ENCODE assay signal across 2 cellular contexts in the genomic region with DNA sequence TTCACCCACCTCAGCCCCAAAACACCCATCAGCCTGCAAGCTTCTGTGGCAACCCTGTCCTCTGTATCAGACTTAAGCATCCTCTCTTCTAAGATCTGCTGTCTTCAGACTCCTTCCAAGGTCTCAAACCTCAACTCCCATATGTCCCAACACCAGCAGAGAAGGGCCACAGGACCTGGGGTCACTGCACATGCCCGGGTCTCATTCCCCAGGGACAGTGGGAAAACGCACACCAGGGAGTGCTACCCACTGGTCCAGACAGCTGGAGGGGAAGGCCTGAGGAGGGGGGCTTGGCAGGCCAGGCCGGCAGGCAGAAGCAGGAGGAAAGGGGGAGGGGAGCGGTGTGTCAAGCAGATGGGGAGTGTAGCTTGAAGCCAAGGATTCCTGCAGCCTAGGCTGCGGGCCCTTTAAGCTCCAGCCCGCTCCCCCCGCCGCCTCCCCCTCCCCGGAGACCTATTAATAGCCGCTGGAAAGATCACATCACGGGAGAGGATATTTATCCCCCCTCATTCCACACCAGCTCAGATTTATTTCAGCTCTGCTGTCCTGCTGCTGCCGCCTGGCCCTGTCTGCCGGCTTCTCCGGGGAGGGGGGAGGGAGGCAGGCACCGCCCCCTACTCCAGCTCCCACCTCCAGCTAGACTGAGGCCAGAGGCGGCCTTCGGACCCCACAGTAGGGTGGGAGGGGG.
TF ChIP-seq lines count a peak whose summit lies in the region.

No MANE protein-coding gene starts in this region.

TF ChIP-seq in HEK293, 187 proteins besides CTCF, POLR2A, EP300 and RAD21 (continued from another document and continues in another):
- TF ChIP-seq, protein P1, sequence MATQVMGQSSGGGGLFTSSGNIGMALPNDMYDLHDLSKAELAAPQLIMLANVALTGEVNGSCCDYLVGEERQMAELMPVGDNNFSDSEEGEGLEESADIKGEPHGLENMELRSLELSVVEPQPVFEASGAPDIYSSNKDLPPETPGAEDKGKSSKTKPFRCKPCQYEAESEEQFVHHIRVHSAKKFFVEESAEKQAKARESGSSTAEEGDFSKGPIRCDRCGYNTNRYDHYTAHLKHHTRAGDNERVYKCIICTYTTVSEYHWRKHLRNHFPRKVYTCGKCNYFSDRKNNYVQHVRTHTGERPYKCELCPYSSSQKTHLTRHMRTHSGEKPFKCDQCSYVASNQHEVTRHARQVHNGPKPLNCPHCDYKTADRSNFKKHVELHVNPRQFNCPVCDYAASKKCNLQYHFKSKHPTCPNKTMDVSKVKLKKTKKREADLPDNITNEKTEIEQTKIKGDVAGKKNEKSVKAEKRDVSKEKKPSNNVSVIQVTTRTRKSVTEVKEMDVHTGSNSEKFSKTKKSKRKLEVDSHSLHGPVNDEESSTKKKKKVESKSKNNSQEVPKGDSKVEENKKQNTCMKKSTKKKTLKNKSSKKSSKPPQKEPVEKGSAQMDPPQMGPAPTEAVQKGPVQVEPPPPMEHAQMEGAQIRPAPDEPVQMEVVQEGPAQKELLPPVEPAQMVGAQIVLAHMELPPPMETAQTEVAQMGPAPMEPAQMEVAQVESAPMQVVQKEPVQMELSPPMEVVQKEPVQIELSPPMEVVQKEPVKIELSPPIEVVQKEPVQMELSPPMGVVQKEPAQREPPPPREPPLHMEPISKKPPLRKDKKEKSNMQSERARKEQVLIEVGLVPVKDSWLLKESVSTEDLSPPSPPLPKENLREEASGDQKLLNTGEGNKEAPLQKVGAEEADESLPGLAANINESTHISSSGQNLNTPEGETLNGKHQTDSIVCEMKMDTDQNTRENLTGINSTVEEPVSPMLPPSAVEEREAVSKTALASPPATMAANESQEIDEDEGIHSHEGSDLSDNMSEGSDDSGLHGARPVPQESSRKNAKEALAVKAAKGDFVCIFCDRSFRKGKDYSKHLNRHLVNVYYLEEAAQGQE (tag by site-specific recombination; IDR thresholded peaks at IDR 0.05) = no peak
- TF ChIP-seq YY2 (tag by site-specific recombination; IDR thresholded peaks at IDR 0.05) = no peak
- TF ChIP-seq ZNF302 (tag by site-specific recombination; IDR thresholded peaks at IDR 0.05; ENCODE audit: low read depth) = no peak
- no peak for TF ChIP-seq ZNF404 (tag by site-specific recombination; IDR thresholded peaks at IDR 0.05)
- no peak for TF ChIP-seq ZNF561 (tag by site-specific recombination; IDR thresholded peaks at IDR 0.05; ENCODE audit: borderline replicate concordance)
- TF ChIP-seq, protein P2, sequence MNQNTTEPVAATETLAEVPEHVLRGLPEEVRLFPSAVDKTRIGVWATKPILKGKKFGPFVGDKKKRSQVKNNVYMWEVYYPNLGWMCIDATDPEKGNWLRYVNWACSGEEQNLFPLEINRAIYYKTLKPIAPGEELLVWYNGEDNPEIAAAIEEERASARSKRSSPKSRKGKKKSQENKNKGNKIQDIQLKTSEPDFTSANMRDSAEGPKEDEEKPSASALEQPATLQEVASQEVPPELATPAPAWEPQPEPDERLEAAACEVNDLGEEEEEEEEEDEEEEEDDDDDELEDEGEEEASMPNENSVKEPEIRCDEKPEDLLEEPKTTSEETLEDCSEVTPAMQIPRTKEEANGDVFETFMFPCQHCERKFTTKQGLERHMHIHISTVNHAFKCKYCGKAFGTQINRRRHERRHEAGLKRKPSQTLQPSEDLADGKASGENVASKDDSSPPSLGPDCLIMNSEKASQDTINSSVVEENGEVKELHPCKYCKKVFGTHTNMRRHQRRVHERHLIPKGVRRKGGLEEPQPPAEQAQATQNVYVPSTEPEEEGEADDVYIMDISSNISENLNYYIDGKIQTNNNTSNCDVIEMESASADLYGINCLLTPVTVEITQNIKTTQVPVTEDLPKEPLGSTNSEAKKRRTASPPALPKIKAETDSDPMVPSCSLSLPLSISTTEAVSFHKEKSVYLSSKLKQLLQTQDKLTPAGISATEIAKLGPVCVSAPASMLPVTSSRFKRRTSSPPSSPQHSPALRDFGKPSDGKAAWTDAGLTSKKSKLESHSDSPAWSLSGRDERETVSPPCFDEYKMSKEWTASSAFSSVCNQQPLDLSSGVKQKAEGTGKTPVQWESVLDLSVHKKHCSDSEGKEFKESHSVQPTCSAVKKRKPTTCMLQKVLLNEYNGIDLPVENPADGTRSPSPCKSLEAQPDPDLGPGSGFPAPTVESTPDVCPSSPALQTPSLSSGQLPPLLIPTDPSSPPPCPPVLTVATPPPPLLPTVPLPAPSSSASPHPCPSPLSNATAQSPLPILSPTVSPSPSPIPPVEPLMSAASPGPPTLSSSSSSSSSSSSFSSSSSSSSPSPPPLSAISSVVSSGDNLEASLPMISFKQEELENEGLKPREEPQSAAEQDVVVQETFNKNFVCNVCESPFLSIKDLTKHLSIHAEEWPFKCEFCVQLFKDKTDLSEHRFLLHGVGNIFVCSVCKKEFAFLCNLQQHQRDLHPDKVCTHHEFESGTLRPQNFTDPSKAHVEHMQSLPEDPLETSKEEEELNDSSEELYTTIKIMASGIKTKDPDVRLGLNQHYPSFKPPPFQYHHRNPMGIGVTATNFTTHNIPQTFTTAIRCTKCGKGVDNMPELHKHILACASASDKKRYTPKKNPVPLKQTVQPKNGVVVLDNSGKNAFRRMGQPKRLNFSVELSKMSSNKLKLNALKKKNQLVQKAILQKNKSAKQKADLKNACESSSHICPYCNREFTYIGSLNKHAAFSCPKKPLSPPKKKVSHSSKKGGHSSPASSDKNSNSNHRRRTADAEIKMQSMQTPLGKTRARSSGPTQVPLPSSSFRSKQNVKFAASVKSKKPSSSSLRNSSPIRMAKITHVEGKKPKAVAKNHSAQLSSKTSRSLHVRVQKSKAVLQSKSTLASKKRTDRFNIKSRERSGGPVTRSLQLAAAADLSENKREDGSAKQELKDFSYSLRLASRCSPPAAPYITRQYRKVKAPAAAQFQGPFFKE (tag by site-specific recombination; IDR thresholded peaks at IDR 0.05; ENCODE audit: borderline replicate concordance) = no peak
- peak; percentile 21; the same call in 1 of the 2 replicates for TF ChIP-seq SP2 (tag by site-specific recombination; IDR thresholded peaks at IDR 0.05)
- TF ChIP-seq, protein P3, sequence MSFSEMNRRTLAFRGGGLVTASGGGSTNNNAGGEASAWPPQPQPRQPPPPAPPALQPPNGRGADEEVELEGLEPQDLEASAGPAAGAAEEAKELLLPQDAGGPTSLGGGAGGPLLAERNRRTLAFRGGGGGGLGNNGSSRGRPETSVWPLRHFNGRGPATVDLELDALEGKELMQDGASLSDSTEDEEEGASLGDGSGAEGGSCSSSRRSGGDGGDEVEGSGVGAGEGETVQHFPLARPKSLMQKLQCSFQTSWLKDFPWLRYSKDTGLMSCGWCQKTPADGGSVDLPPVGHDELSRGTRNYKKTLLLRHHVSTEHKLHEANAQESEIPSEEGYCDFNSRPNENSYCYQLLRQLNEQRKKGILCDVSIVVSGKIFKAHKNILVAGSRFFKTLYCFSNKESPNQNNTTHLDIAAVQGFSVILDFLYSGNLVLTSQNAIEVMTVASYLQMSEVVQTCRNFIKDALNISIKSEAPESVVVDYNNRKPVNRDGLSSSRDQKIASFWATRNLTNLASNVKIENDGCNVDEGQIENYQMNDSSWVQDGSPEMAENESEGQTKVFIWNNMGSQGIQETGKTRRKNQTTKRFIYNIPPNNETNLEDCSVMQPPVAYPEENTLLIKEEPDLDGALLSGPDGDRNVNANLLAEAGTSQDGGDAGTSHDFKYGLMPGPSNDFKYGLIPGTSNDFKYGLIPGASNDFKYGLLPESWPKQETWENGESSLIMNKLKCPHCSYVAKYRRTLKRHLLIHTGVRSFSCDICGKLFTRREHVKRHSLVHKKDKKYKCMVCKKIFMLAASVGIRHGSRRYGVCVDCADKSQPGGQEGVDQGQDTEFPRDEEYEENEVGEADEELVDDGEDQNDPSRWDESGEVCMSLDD (tag by site-specific recombination; IDR thresholded peaks at IDR 0.05) = no peak
- TF ChIP-seq GLI2 (tag by site-specific recombination; IDR thresholded peaks at IDR 0.05; ENCODE audit: borderline replicate concordance, low read depth) = no peak

TF ChIP-seq in WTC11, 78 proteins besides CTCF, POLR2A, EP300 and RAD21 (continued from another document):
- TF ChIP-seq, protein P4, sequence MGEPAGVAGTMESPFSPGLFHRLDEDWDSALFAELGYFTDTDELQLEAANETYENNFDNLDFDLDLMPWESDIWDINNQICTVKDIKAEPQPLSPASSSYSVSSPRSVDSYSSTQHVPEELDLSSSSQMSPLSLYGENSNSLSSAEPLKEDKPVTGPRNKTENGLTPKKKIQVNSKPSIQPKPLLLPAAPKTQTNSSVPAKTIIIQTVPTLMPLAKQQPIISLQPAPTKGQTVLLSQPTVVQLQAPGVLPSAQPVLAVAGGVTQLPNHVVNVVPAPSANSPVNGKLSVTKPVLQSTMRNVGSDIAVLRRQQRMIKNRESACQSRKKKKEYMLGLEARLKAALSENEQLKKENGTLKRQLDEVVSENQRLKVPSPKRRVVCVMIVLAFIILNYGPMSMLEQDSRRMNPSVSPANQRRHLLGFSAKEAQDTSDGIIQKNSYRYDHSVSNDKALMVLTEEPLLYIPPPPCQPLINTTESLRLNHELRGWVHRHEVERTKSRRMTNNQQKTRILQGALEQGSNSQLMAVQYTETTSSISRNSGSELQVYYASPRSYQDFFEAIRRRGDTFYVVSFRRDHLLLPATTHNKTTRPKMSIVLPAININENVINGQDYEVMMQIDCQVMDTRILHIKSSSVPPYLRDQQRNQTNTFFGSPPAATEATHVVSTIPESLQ (CRISPR knock-in tag; IDR thresholded peaks at IDR 0.05) = no peak
- no peak for TF ChIP-seq GRHL2 (CRISPR knock-in tag; IDR thresholded peaks at IDR 0.05; ENCODE audit: insufficient replicate concordance, severe bottlenecking)
- TF ChIP-seq, protein P5, sequence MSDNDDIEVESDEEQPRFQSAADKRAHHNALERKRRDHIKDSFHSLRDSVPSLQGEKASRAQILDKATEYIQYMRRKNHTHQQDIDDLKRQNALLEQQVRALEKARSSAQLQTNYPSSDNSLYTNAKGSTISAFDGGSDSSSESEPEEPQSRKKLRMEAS (CRISPR knock-in tag; IDR thresholded peaks at IDR 0.05) = no peak
- TF ChIP-seq, protein P6, sequence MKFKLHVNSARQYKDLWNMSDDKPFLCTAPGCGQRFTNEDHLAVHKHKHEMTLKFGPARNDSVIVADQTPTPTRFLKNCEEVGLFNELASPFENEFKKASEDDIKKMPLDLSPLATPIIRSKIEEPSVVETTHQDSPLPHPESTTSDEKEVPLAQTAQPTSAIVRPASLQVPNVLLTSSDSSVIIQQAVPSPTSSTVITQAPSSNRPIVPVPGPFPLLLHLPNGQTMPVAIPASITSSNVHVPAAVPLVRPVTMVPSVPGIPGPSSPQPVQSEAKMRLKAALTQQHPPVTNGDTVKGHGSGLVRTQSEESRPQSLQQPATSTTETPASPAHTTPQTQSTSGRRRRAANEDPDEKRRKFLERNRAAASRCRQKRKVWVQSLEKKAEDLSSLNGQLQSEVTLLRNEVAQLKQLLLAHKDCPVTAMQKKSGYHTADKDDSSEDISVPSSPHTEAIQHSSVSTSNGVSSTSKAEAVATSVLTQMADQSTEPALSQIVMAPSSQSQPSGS (CRISPR knock-in tag; IDR thresholded peaks at IDR 0.05; ENCODE audit: borderline replicate concordance, low read depth) = no peak
- TF ChIP-seq RELA (CRISPR knock-in tag; IDR thresholded peaks at IDR 0.05; ENCODE audit: borderline replicate concordance) = no peak
